In genomic region chr14:100306506-100307214, GRCh38 we compare ENCODE assay signal across 2 cellular contexts.
TF ChIP-seq lines count a peak whose summit lies in the region.

No MANE protein-coding gene starts in this region.

TF ChIP-seq in HCT116, 20 proteins besides CTCF, POLR2A, EP300 and RAD21 (continued from another document):
- peak; percentile 73 for TF ChIP-seq POLR2AphosphoS5 (IDR thresholded peaks at IDR 0.05; ENCODE audit: low read depth, low read length)

TF ChIP-seq in SK-N-SH, 30 proteins besides CTCF, POLR2A, EP300 and RAD21:
- TF ChIP-seq REST (IDR thresholded peaks at IDR 0.05; ENCODE audit: low read depth, low read length) (no peak), SIN3A (IDR thresholded peaks at IDR 0.05; ENCODE audit: borderline replicate concordance, low read depth, low read length) (0 out of 2 replicates have a peak, but pooled peaks have one; percentile 29), GABPA (IDR thresholded peaks at IDR 0.05; ENCODE audit: low read depth) (no peak), ELF1 (IDR thresholded peaks at IDR 0.05) (no peak), TEAD4 (IDR thresholded peaks at IDR 0.05; ENCODE audit: borderline replicate concordance, insufficient read depth) (0 out of 2 replicates have a peak, but pooled peaks have one; percentile 8), FOXJ3 (CRISPR knock-in tag; IDR thresholded peaks at IDR 0.05) (no peak), IRF3 (IDR thresholded peaks at IDR 0.05; ENCODE audit: low read depth, low read length) (no peak), GATA2 (CRISPR knock-in tag; IDR thresholded peaks at IDR 0.05) (no peak), TAF1 (IDR thresholded peaks at IDR 0.05; ENCODE audit: borderline replicate concordance, low read depth, low read length) (no peak), CHD2 (IDR thresholded peaks at IDR 0.05; ENCODE audit: low read length, partially characterized antibody) (no peak), YY1 (IDR thresholded peaks at IDR 0.05; ENCODE audit: low read depth) (no peak), RFX5 (IDR thresholded peaks at IDR 0.05; ENCODE audit: low read length) (0 out of 2 replicates have a peak, but pooled peaks have one; percentile 50), PBX3 (IDR thresholded peaks at IDR 0.05) (no peak), NRF1 (IDR thresholded peaks at IDR 0.05; ENCODE audit: low read depth, low read length) (peak; percentile 63), FOSL2 (IDR thresholded peaks at IDR 0.05; ENCODE audit: borderline replicate concordance, low read depth) (no peak), SMC3 (IDR thresholded peaks at IDR 0.05; ENCODE audit: low read depth, low read length) (no peak), USF1 (IDR thresholded peaks at IDR 0.05; ENCODE audit: borderline replicate concordance, low read depth) (no peak), EZH2phosphoT487 (IDR thresholded peaks at IDR 0.05; ENCODE audit: borderline replicate concordance, low read depth) (no peak), FOXM1 (IDR thresholded peaks at IDR 0.05; ENCODE audit: low read depth) (no peak), RXRA (IDR thresholded peaks at IDR 0.05; ENCODE audit: borderline replicate concordance, low read depth) (no peak), TCF12 (IDR thresholded peaks at IDR 0.05) (no peak), JUND (IDR thresholded peaks at IDR 0.05) (no peak), NFIC (IDR thresholded peaks at IDR 0.05; ENCODE audit: borderline replicate concordance) (no peak), POLR2AphosphoS5 (IDR thresholded peaks at IDR 0.05; ENCODE audit: low read depth, low read length) (peak; percentile 51; the same call in 1 of the 2 replicates), MAX (IDR thresholded peaks at IDR 0.05; ENCODE audit: low read depth) (no peak), RCOR1 (IDR thresholded peaks at IDR 0.05; ENCODE audit: low read length) (no peak), MXI1 (IDR thresholded peaks at IDR 0.05; ENCODE audit: low read depth, low read length) (no peak; the same call in 1 of the 2 replicates), MEF2A (IDR thresholded peaks at IDR 0.05; ENCODE audit: borderline replicate concordance, low read depth) (no peak), USF2 (IDR thresholded peaks at IDR 0.05; ENCODE audit: borderline replicate concordance, low read depth, low read length) (no peak), ZBTB33 (IDR thresholded peaks at IDR 0.05; ENCODE audit: borderline replicate concordance, low read depth) (no peak)
